1 cellular context compared by ENCODE assay signal in the genomic region with DNA sequence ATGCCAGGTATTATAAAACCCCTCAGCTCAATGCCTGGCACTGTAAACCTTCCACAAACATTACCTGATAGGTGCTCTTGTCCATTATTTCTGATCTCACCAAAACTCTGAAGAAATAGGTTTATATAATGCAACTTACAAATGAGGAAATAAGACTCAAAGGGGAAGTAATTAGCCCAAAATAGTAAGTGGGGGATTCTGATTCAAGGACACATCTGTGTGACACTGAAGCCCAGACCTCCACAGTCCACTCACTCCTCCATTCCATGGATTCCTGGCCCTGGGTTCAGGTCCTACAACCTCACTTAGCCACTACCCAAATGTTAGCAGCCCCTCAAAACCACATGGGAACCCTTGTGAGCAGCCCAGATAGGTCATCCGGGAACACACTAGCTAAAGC.
TF ChIP-seq lines count a peak whose summit lies in the region.

No MANE protein-coding gene starts in this region.

TF ChIP-seq in K562, 482 proteins besides CTCF, POLR2A, EP300 and RAD21:
- no peak for TF ChIP-seq NEUROD1 (IDR thresholded peaks at IDR 0.05; ENCODE audit: borderline replicate concordance, low read depth, low read length, partially characterized antibody)
